ENCODE assay signal across 29 cellular contexts in the genomic region with DNA sequence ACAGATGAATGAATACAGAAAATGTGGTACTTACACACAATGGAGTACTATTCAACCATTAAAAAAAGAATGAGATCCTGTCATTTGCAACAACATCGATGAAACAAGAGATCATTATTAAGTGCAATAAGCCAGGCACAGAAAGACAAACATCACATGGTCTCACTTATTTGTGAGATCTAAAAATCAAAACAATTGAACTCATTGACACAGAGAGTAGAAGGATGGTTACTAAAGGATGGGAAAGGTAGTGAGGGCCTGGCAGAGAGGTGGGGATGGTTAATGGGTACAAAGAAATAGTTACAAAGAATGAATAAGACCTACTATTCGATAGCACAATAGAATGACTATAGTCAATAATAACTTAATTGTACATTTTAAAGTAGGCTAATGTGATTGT.
"Had no signal": no experiment of that assay in that cellular context is flagged by ENCODE, and none has a peak within 500 bp of the region (broad histone marks: within the 10 kb centered on the region; RNA-seq: fewer than 3 reads in every experiment).

No MANE protein-coding gene starts in this region.

- H3K27me3 ChIP-seq: stomach, suprapubic skin, testis, thyroid gland, tibial artery, tibial nerve, transverse colon, upper lobe of left lung, upper lobe of right lung, uterus, vagina had no signal

- ATAC-seq: stimulated activated effector memory CD8-positive, alpha-beta T cell treated with anti-CD3 and anti-CD28 coated beads, Interleukin-12 subunit alpha, Interleukin-12 subunit beta, amount 100 ng/mL, for 72 hours; stimulated activated memory B cell treated with anti-CD40 and anti-IgM and Interleukin-4, amounts not matched to agents 10 μg/mL and 1 μg/mL and 100 μg/mL, for 72 hours; stimulated activated naive B cell treated with anti-CD40 and anti-IgM and Interleukin-4, amounts not matched to agents 10 μg/mL and 1 μg/mL and 100 μg/mL, for 72 hours; stimulated activated naive CD8-positive, alpha-beta T cell treated with anti-CD3 and anti-CD28 coated beads, Interleukin-15, amount 100 ng/mL, for 72 hours; stimulated activated naive CD8-positive, alpha-beta T cell treated with anti-CD3 and anti-CD28 coated beads, Interleukin-15, Interleukin-2, amounts not matched to agents 100 U/mL and 50 U/mL, for 24 hours; upper lobe of right lung had no signal

- H3K4me1 ChIP-seq: stomach, suprapubic skin, testis, thyroid gland, tibial artery, tibial nerve, transverse colon, upper lobe of left lung, upper lobe of right lung, uterus, vagina had no signal

- H3K27ac Mint-ChIP-seq: stimulated activated effector memory CD8-positive, alpha-beta T cell treated with anti-CD3 and anti-CD28 coated beads, Interleukin-12 subunit alpha, Interleukin-12 subunit beta, amount 100 ng/mL, for 72 hours; stimulated activated memory B cell treated with anti-CD40 and anti-IgM and Interleukin-4, amounts not matched to agents 10 μg/mL and 1 μg/mL and 100 μg/mL, for 72 hours; stimulated activated naive B cell treated with anti-CD40 and anti-IgM and Interleukin-4, amounts not matched to agents 10 μg/mL and 1 μg/mL and 100 μg/mL, for 72 hours; stimulated activated naive CD8-positive, alpha-beta T cell treated with anti-CD3 and anti-CD28 coated beads, Interleukin-15, amount 100 ng/mL, for 72 hours; stimulated activated naive CD8-positive, alpha-beta T cell treated with anti-CD3 and anti-CD28 coated beads, Interleukin-15, Interleukin-2, amounts not matched to agents 100 ng/mL and 50 ng/mL, for 24 hours; type B pancreatic cell had no signal

- DNase-seq: stimulated activated CD4-positive, alpha-beta T cell treated with anti-CD3 and anti-CD28 coated beads, Interleukin-2, amount 100 ng/mL, for 48 hours; stimulated activated CD4-positive, alpha-beta T cell treated with anti-CD3 and anti-CD28 coated beads, Interleukin-4, amount 100 ng/mL, for 1 hour; stimulated activated CD4-positive, alpha-beta T cell treated with anti-CD3 and anti-CD28 coated beads, Interleukin-4, amount 100 ng/mL, for 24 hours; stimulated activated CD4-positive, alpha-beta T cell treated with anti-CD3 and anti-CD28 coated beads, Interleukin-4, amount 100 ng/mL, for 4 hours; stimulated activated CD8-positive, alpha-beta memory T cell treated with anti-CD3 and anti-CD28 coated beads, Interleukin-4, amount 100 ng/mL, for 48 hours; stimulated activated naive B cell treated with anti-CD40 and anti-IgM and Interleukin-4, amounts not matched to agents 10 μg/mL and 1 μg/mL and 100 μg/mL, for 72 hours; stimulated activated naive CD4-positive, alpha-beta T cell; stimulated activated naive CD4-positive, alpha-beta T cell treated with Interleukin-2 at 50 U/mL for 16 hours; stimulated activated naive CD8-positive, alpha-beta T cell treated with anti-CD3 and anti-CD28 coated beads, Interleukin-15, amount 100 ng/mL, for 72 hours; stimulated activated naive CD8-positive, alpha-beta T cell treated with anti-CD3 and anti-CD28 coated beads, Interleukin-15, Interleukin-2, amounts not matched to agents 100 U/mL and 50 U/mL, for 24 hours; stomach; substantia nigra; testis; thyroid gland; tibial artery; transverse colon; trophoblast cell; upper lobe of left lung; upper lobe of right lung; uterus had no signal

- H3K36me3 ChIP-seq: stomach, suprapubic skin, thoracic aorta, thyroid gland, tibial artery, tibial nerve, transverse colon, upper lobe of left lung, upper lobe of right lung, uterus, vagina had no signal

- H3K4me1 Mint-ChIP-seq: stimulated activated effector memory CD8-positive, alpha-beta T cell treated with anti-CD3 and anti-CD28 coated beads, Interleukin-12 subunit alpha, Interleukin-12 subunit beta, amount 100 ng/mL, for 72 hours; stimulated activated memory B cell treated with anti-CD40 and anti-IgM and Interleukin-4, amounts not matched to agents 10 μg/mL and 1 μg/mL and 100 μg/mL, for 72 hours; stimulated activated naive B cell treated with anti-CD40 and anti-IgM and Interleukin-4, amounts not matched to agents 10 μg/mL and 1 μg/mL and 100 μg/mL, for 72 hours; stimulated activated naive CD8-positive, alpha-beta T cell treated with anti-CD3 and anti-CD28 coated beads, Interleukin-15, amount 100 ng/mL, for 72 hours had no signal

- H3K4me3 Mint-ChIP-seq: stimulated activated effector memory CD8-positive, alpha-beta T cell treated with anti-CD3 and anti-CD28 coated beads, Interleukin-12 subunit alpha, Interleukin-12 subunit beta, amount 100 ng/mL, for 72 hours; stimulated activated memory B cell treated with anti-CD40 and anti-IgM and Interleukin-4, amounts not matched to agents 10 μg/mL and 1 μg/mL and 100 μg/mL, for 72 hours; stimulated activated naive B cell treated with anti-CD40 and anti-IgM and Interleukin-4, amounts not matched to agents 10 μg/mL and 1 μg/mL and 100 μg/mL, for 72 hours; stimulated activated naive CD8-positive, alpha-beta T cell treated with anti-CD3 and anti-CD28 coated beads, Interleukin-15, amount 100 ng/mL, for 72 hours; stimulated activated naive CD8-positive, alpha-beta T cell treated with anti-CD3 and anti-CD28 coated beads, Interleukin-15, Interleukin-2, amounts not matched to agents 100 ng/mL and 50 ng/mL, for 24 hours; type B pancreatic cell had no signal

- H3K27ac ChIP-seq: stomach, suprapubic skin, testis, thoracic aorta, thyroid gland, tibial artery, tibial nerve, transverse colon, upper lobe of left lung, upper lobe of right lung, uterus, vagina had no signal

- H3K36me3 Mint-ChIP-seq: stimulated activated effector memory CD8-positive, alpha-beta T cell treated with anti-CD3 and anti-CD28 coated beads, Interleukin-12 subunit alpha, Interleukin-12 subunit beta, amount 100 ng/mL, for 72 hours; stimulated activated memory B cell treated with anti-CD40 and anti-IgM and Interleukin-4, amounts not matched to agents 10 μg/mL and 1 μg/mL and 100 μg/mL, for 72 hours; stimulated activated naive B cell treated with anti-CD40 and anti-IgM and Interleukin-4, amounts not matched to agents 10 μg/mL and 1 μg/mL and 100 μg/mL, for 72 hours; type B pancreatic cell had no signal

- H3K9me3 ChIP-seq: suprapubic skin, testis, thyroid gland, upper lobe of left lung, uterus had no signal

- H3K27me3 Mint-ChIP-seq: stimulated activated memory B cell treated with anti-CD40 and anti-IgM and Interleukin-4, amounts not matched to agents 10 μg/mL and 1 μg/mL and 100 μg/mL, for 72 hours; stimulated activated naive B cell treated with anti-CD40 and anti-IgM and Interleukin-4, amounts not matched to agents 10 μg/mL and 1 μg/mL and 100 μg/mL, for 72 hours; stimulated activated naive CD8-positive, alpha-beta T cell treated with anti-CD3 and anti-CD28 coated beads, Interleukin-15, amount 100 ng/mL, for 72 hours; stimulated activated naive CD8-positive, alpha-beta T cell treated with anti-CD3 and anti-CD28 coated beads, Interleukin-15, Interleukin-2, amounts not matched to agents 100 ng/mL and 50 ng/mL, for 24 hours; type B pancreatic cell had no signal

- H3K4me3 ChIP-seq: stomach, suprapubic skin, testis, thoracic aorta, thyroid gland, tibial artery, tibial nerve, transverse colon, upper lobe of left lung, upper lobe of right lung, uterus, vagina had no signal

- FAIRE-seq: urothelium cell line had no signal
